Comparison of ENCODE assay signal across 1 cellular context in the genomic region with DNA sequence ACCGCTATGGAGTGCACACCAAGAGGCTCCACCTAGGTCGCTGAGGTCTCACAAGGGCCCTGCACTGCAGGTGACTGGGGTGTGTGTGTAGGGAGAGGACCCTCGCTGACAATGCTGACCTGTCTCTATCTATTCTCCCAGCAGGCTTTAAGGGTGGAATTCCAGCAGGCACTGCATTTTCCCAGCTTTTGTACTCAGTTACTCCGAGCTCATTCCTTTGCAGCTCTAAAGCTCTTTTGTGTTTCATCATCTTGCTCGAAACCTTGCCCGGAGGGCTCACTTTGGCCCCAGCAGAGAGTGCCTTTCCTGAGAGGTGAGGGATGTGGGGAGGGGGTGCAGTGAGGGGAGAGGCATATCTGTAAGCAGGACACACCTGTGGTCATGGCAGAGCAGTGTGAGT.
TF ChIP-seq lines count a peak whose summit lies in the region.

No MANE protein-coding gene starts in this region.

TF ChIP-seq in H1, 55 proteins besides CTCF, POLR2A, EP300 and RAD21:
- TF ChIP-seq POU5F1 (IDR thresholded peaks at IDR 0.05; ENCODE audit: low read depth, low read length) (no peak), YY1 (IDR thresholded peaks at IDR 0.05; ENCODE audit: low read depth, low read length) (no peak), JUND (IDR thresholded peaks at IDR 0.05; ENCODE audit: low read length) (no peak), HDAC2 (IDR thresholded peaks at IDR 0.05; ENCODE audit: borderline replicate concordance in 1 of 2, low read depth in 2 of 2, low read length in 2 of 2) (no peak), MAFK (IDR thresholded peaks at IDR 0.05; ENCODE audit: low read depth, low read length) (no peak), POLR2AphosphoS5 (IDR thresholded peaks at IDR 0.05; ENCODE audit: low read depth, low read length) (no peak), FOSL1 (IDR thresholded peaks at IDR 0.05; ENCODE audit: insufficient read depth, low read depth, low read length) (no peak), KDM1A (IDR thresholded peaks at IDR 0.05; ENCODE audit: borderline replicate concordance, low read length) (no peak)
- TF ChIP-seq, protein P1, sequence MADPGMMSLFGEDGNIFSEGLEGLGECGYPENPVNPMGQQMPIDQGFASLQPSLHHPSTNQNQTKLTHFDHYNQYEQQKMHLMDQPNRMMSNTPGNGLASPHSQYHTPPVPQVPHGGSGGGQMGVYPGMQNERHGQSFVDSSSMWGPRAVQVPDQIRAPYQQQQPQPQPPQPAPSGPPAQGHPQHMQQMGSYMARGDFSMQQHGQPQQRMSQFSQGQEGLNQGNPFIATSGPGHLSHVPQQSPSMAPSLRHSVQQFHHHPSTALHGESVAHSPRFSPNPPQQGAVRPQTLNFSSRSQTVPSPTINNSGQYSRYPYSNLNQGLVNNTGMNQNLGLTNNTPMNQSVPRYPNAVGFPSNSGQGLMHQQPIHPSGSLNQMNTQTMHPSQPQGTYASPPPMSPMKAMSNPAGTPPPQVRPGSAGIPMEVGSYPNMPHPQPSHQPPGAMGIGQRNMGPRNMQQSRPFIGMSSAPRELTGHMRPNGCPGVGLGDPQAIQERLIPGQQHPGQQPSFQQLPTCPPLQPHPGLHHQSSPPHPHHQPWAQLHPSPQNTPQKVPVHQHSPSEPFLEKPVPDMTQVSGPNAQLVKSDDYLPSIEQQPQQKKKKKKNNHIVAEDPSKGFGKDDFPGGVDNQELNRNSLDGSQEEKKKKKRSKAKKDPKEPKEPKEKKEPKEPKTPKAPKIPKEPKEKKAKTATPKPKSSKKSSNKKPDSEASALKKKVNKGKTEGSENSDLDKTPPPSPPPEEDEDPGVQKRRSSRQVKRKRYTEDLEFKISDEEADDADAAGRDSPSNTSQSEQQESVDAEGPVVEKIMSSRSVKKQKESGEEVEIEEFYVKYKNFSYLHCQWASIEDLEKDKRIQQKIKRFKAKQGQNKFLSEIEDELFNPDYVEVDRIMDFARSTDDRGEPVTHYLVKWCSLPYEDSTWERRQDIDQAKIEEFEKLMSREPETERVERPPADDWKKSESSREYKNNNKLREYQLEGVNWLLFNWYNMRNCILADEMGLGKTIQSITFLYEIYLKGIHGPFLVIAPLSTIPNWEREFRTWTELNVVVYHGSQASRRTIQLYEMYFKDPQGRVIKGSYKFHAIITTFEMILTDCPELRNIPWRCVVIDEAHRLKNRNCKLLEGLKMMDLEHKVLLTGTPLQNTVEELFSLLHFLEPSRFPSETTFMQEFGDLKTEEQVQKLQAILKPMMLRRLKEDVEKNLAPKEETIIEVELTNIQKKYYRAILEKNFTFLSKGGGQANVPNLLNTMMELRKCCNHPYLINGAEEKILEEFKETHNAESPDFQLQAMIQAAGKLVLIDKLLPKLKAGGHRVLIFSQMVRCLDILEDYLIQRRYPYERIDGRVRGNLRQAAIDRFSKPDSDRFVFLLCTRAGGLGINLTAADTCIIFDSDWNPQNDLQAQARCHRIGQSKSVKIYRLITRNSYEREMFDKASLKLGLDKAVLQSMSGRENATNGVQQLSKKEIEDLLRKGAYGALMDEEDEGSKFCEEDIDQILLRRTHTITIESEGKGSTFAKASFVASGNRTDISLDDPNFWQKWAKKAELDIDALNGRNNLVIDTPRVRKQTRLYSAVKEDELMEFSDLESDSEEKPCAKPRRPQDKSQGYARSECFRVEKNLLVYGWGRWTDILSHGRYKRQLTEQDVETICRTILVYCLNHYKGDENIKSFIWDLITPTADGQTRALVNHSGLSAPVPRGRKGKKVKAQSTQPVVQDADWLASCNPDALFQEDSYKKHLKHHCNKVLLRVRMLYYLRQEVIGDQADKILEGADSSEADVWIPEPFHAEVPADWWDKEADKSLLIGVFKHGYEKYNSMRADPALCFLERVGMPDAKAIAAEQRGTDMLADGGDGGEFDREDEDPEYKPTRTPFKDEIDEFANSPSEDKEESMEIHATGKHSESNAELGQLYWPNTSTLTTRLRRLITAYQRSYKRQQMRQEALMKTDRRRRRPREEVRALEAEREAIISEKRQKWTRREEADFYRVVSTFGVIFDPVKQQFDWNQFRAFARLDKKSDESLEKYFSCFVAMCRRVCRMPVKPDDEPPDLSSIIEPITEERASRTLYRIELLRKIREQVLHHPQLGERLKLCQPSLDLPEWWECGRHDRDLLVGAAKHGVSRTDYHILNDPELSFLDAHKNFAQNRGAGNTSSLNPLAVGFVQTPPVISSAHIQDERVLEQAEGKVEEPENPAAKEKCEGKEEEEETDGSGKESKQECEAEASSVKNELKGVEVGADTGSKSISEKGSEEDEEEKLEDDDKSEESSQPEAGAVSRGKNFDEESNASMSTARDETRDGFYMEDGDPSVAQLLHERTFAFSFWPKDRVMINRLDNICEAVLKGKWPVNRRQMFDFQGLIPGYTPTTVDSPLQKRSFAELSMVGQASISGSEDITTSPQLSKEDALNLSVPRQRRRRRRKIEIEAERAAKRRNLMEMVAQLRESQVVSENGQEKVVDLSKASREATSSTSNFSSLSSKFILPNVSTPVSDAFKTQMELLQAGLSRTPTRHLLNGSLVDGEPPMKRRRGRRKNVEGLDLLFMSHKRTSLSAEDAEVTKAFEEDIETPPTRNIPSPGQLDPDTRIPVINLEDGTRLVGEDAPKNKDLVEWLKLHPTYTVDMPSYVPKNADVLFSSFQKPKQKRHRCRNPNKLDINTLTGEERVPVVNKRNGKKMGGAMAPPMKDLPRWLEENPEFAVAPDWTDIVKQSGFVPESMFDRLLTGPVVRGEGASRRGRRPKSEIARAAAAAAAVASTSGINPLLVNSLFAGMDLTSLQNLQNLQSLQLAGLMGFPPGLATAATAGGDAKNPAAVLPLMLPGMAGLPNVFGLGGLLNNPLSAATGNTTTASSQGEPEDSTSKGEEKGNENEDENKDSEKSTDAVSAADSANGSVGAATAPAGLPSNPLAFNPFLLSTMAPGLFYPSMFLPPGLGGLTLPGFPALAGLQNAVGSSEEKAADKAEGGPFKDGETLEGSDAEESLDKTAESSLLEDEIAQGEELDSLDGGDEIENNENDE (IDR thresholded peaks at IDR 0.05; ENCODE audit: insufficient replicate concordance, low read length): no peak
TF ChIP-seq in H1: peak in this region for 0.
